8 cellular contexts compared by ENCODE assay signal in genomic region chr2:157261199-157261782, GRCh38. TPM values are rescaled to one million over a fixed set of nuclear protein-coding genes. Genes with fewer than 3 reads are reported as not detected.
DNase-seq lines count a peak whose midpoint lies in the region; TF ChIP-seq lines count a peak whose summit lies in the region.

No MANE protein-coding gene starts in this region.

- no peak overlapping the region for H2BK120ac ChIP-seq in mesendoderm (ENCODE audit: low read depth, low read length)

- no peak overlapping the region for H2BK15ac ChIP-seq in mesendoderm (replicated peaks; ENCODE audit: low read depth)

- H3K9ac ChIP-seq in mesendoderm (ENCODE audit: low read length): no peak overlapping the region

- no peak overlapping the region for H3K23ac ChIP-seq in mesendoderm (ENCODE audit: low read length)

- no peak overlapping the region for H3K18ac ChIP-seq in mesendoderm (ENCODE audit: low read length)

- no peak overlapping the region for H3K4ac ChIP-seq in mesendoderm (ENCODE audit: low read depth, low read length)

- no peak for TF ChIP-seq CTCF in ascending aorta (IDR thresholded peaks at IDR 0.05)

- peak overlapping the region; percentile 41 to 64 for H3K27ac ChIP-seq in ascending aorta
- H3K27ac ChIP-seq in mesendoderm (ENCODE audit: low read depth, low read length): no peak overlapping the region

- H3K36me3 ChIP-seq in ascending aorta (no peaks in the 10 kb centered on the region), mesendoderm (ENCODE audit: control insufficient read depth, insufficient read depth, low read length) (no peaks in the 10 kb centered on the region)

- H3K4me3 ChIP-seq in ascending aorta (peak overlapping the region in 1 of 2 donors; percentile 44), mesendoderm (ENCODE audit: low read length) (no peak overlapping the region)

- WGBS in mesendoderm (ENCODE audit: extremely low coverage, insufficient coverage, low lambda C conversion rate): no CpG with 5 or more reads among the region's 6 CpGs

- intact Hi-C loops in ascending aorta (cut with DNase I): no loop called here

- H3K4me1 ChIP-seq in ascending aorta (peaks cover 0 to 10% of the 10 kb centered on the region in 2 donors), mesendoderm (ENCODE audit: control insufficient read depth, low read depth, low read length) (no peaks in the 10 kb centered on the region)

- no peak overlapping the region for H3K56ac ChIP-seq in mesendoderm (ENCODE audit: low read length)

- no peak overlapping the region for H4K5ac ChIP-seq in mesendoderm (ENCODE audit: low read length)

- no peak overlapping the region for H2AK5ac ChIP-seq in mesendoderm (ENCODE audit: low read length)

- no peaks in the 10 kb centered on the region for H3K79me2 ChIP-seq in mesendoderm (ENCODE audit: control insufficient read depth, insufficient read depth, low read length)

- no peaks in the 10 kb centered on the region for H3K9me3 ChIP-seq in ascending aorta

- no peak overlapping the region for H3K4me2 ChIP-seq in mesendoderm (ENCODE audit: low read length)

- H2BK5ac ChIP-seq in mesendoderm (ENCODE audit: low read length): no peak overlapping the region

- no peak overlapping the region for H4K8ac ChIP-seq in mesendoderm (ENCODE audit: low read depth, low read length)

- DNase-seq in ELF-1 (ENCODE audit: low read depth, low spot score) (peak; percentile 6), OCI-M2 (lab: John Stamatoyannopoulos, UW; ENCODE audit: unreplicated experiment) (peak; percentile 68), ascending aorta (ENCODE audit: low spot score in 2 of 2) (no peak), mesendoderm (peak; percentile 12), superior temporal gyrus (ENCODE audit: extremely low spot score) (no peak), COR-L47 (lab: John Stamatoyannopoulos, UW) (no peak), activated gamma-delta T cell (lab: John Stamatoyannopoulos, UW) (no peak), DMS114 treated with DMSO at 0.1 percent for 48 hours (lab: John Stamatoyannopoulos, UW; ENCODE audit: unreplicated experiment) (no peak)

- H3K27me3 ChIP-seq in ascending aorta (no peaks in the 10 kb centered on the region), mesendoderm (ENCODE audit: insufficient read depth, low read length, poor library complexity) (no peaks in the 10 kb centered on the region)

- no peaks in the 10 kb centered on the region for H3K79me1 ChIP-seq in mesendoderm (ENCODE audit: low read length)

RNA-seq across cellular contexts. Expression of gene GALNT5, which starts 3.8 kb away (rescaled TPM):
- total RNA-seq in ascending aorta: 0.11 TPM
- 0.10 TPM for polyA plus RNA-seq in mesendoderm (2013, experiment 1 of 2)
- polyA plus RNA-seq in mesendoderm (2013, experiment 2 of 2): 0.08 TPM

Comparison
In these comparisons a context has a peak if more than half of its experiments do, and no peak if none do; other contexts are left out.
1. DNase-seq: peak in ELF-1 (single experiment), OCI-M2 (single experiment) and mesendoderm (single experiment); none in ascending aorta (0 of 2), superior temporal gyrus (single experiment), COR-L47 (single experiment), activated gamma-delta T cell (single experiment) and DMS114 treated with DMSO at 0.1 percent for 48 hours (single experiment).